8 cellular contexts compared by ENCODE assay signal in the genomic region with DNA sequence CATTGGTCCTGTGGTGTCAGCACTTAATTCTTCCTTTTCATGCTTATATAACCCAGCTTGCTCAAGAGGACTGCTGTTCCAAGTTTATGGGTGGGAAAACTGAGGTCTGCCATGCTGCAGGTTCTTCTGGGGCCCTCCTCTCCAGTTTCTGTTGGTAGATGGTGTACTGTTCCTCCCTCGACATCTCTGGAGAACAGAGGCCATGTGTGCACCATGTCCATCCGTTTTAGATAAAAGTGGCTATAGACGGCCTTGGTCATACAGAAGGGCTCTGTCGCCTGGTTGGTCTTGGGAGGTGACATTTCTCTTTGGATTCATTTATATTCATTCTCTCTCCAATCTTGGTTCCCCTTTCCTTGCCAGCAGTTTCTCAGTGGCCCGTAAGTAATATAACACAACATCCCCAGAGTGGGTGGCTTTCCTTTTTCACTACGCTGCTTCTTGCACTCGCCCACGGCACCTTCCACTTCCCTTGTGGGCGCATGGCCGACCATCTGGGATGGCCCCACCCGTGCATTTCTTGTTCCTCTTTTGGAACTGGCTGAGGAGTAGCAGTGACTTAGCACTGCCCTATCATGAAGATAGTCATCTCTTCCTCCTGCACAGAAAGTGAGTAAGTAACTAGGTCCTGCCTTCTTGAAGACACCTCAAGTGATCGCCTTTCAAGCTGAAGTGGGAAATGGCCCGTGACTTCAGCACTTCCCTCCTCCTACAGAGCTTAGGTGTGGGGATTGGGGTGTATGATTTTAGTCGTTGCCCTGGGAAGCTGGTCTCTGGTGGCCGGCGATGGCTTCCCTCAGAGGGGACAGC.
A peak's percentile ranks its signal among the peaks of the same experiment; 100 is the strongest.
DNase-seq lines count a peak whose midpoint lies in the region; ATAC-seq and TF ChIP-seq lines count a peak whose summit lies in the region.

No MANE protein-coding gene starts in this region.

- peak; percentile 44 for DNase-seq in activated CD4-positive, alpha-beta T cell treated with anti-CD3 and anti-CD28 coated beads for 48 hours
- no peak for DNase-seq in activated CD4-positive, alpha-beta T cell treated with anti-CD3 and anti-CD28 coated beads for 1 hour
- peak; percentile 98 for DNase-seq in OCI-M1 (lab: John Stamatoyannopoulos, UW)
- DNase-seq in left ventricle myocardium superior = peak; percentile 72
- peak; percentile 43 for DNase-seq in testis
- DNase-seq in T-helper 1 cell = no peak
- no peak for DNase-seq in osteoblast (ENCODE audit: insufficient read length, low spot score, missing footprints)

- 77 to 84% methylated on average over 14 to 16 of the region's 16 CpGs for WGBS in testis, 2 donors

- no peak for TF ChIP-seq CTCF in testis (IDR thresholded peaks at IDR 0.05)
- no peak for TF ChIP-seq CTCF in osteoblast (IDR thresholded peaks at IDR 0.05; ENCODE audit: extremely low read depth, low read depth, low read length)

- no peak overlapping the region for H2AFZ ChIP-seq in osteoblast (ENCODE audit: low read length)

- H3K4me1 ChIP-seq in testis (no peaks in the 10 kb centered on the region), osteoblast (ENCODE audit: insufficient read depth, low read length) (peaks cover 13% of the 10 kb centered on the region)

- peaks cover 40% of the 10 kb centered on the region for H3K79me2 ChIP-seq in osteoblast (ENCODE audit: insufficient read depth, low read length)

- H3K9me3 ChIP-seq in testis (no peaks in the 10 kb centered on the region), osteoblast (ENCODE audit: low read depth, low read length) (no peaks in the 10 kb centered on the region)

- H3K4me2 ChIP-seq in osteoblast (ENCODE audit: insufficient read depth, low read length) = no peak overlapping the region

- H3K27ac ChIP-seq in testis (no peak overlapping the region), osteoblast (ENCODE audit: low read depth, low read length) (no peak overlapping the region)

- H3K36me3 ChIP-seq in testis (ENCODE audit: low read depth, missing control alignments) (no peaks in the 10 kb centered on the region), osteoblast (ENCODE audit: insufficient read depth, low read length) (peaks cover 29% of the 10 kb centered on the region)

- H3K4me3 ChIP-seq in testis (no peak overlapping the region), osteoblast (ENCODE audit: insufficient read depth, low read length) (no peak overlapping the region)

- H4K20me1 ChIP-seq in osteoblast (ENCODE audit: insufficient read depth, low read length) = peaks cover 17% of the 10 kb centered on the region

- no peak for TF ChIP-seq POLR2A in testis (IDR thresholded peaks at IDR 0.05)

- ATAC-seq in HG02798 (IDR thresholded peaks at IDR 0.05; ENCODE audit: poor library complexity, unreplicated experiment) (peak; percentile 93), left ventricle myocardium superior (peak; percentile 81)

- no peaks in the 10 kb centered on the region for H3K27me3 ChIP-seq in testis
- no peaks in the 10 kb centered on the region for H3K27me3 ChIP-seq in osteoblast (ENCODE audit: insufficient read depth, low read length)

- intact Hi-C loops in left ventricle myocardium superior (cut with micrococcal nuclease) = no loop called here
- intact Hi-C loops in testis (cut with DNase I; ENCODE audit: low total_unique reads) = no loop called here

Comparison
In these comparisons a context has a peak if more than half of its experiments do, and no peak if none do; other contexts are left out.
1. DNase-seq: peak in activated CD4-positive, alpha-beta T cell treated with anti-CD3 and anti-CD28 coated beads for 48 hours (single experiment), OCI-M1 (single experiment), left ventricle myocardium superior (single experiment) and testis (single experiment); none in activated CD4-positive, alpha-beta T cell treated with anti-CD3 and anti-CD28 coated beads for 1 hour (single experiment), T-helper 1 cell (0 of 5) and osteoblast (single experiment).